In genomic region chr6:135728589-135728988, GRCh38 we compare ENCODE assay signal across 28 cellular contexts.
"Had no signal": no experiment of that assay in that cellular context is flagged by ENCODE, and none has a peak within 500 bp of the region (broad histone marks: within the 10 kb centered on the region; RNA-seq: fewer than 3 reads in every experiment).

No MANE protein-coding gene starts in this region.

- H3K4me3 ChIP-seq: body of pancreas, esophagus muscularis mucosa, gastroesophageal sphincter, heart right ventricle had no signal

- H3K27me3 ChIP-seq: body of pancreas, esophagus muscularis mucosa, foreskin keratinocyte, gastroesophageal sphincter, heart right ventricle had no signal

- ATAC-seq: activated naive CD4-positive, alpha-beta T cell treated with anti-CD3 and anti-CD28 coated beads, Interleukin-2, amount 50 U/mL, for 72 hours; activated T-cell treated with anti-CD3 and anti-CD28 coated beads, Interleukin-2, amount 50 U/mL, for 72 hours; body of pancreas; effector memory CD8-positive, alpha-beta T cell; foreskin keratinocyte; gastroesophageal sphincter; heart right ventricle; WTC11 had no signal

- H3K4me1 ChIP-seq: body of pancreas, esophagus muscularis mucosa, foreskin keratinocyte, gastroesophageal sphincter, heart right ventricle had no signal

- H3K27ac ChIP-seq: body of pancreas, esophagus muscularis mucosa, foreskin keratinocyte, gastroesophageal sphincter, heart right ventricle had no signal

- H3K36me3 ChIP-seq: esophagus muscularis mucosa, gastroesophageal sphincter, heart right ventricle had no signal

- DNase-seq: activated CD4-positive, alpha-beta memory T cell treated with anti-CD3 and anti-CD28 coated beads, Interleukin-2, amount 10 ng/mL, durations not matched to agents 7 days and 5 days; activated CD4-positive, alpha-beta T cell treated with anti-CD3 and anti-CD28 coated beads for 1 hour; activated CD4-positive, alpha-beta T cell treated with anti-CD3 and anti-CD28 coated beads for 4 hours; activated CD4-positive, alpha-beta T cell treated with anti-CD3 and anti-CD28 coated beads, Interleukin-2, amount 10 ng/mL, durations not matched to agents 7 days and 5 days; activated CD4-positive, alpha-beta T cell treated with anti-CD3 and anti-CD28 coated beads, Interleukin-2, amount 50 U/mL, for 4 hours; activated CD8-positive, alpha-beta memory T cell treated with anti-CD3 and anti-CD28 coated beads, Interleukin-2, amount 50 U/mL, for 48 hours; activated gamma-delta T cell; activated naive CD4-positive, alpha-beta T cell; activated naive CD4-positive, alpha-beta T cell treated with anti-CD3 and anti-CD28 coated beads, Interleukin-2, amount 10 ng/mL, durations not matched to agents 7 days and 5 days; activated naive CD8-positive, alpha-beta T cell treated with anti-CD3 and anti-CD28 coated beads, Interleukin-2, amount 10 ng/mL, durations not matched to agents 7 days and 5 days; activated T-cell treated with anti-CD3 and anti-CD28 coated beads for 4 hours; activated T-cell treated with anti-CD3 and anti-CD28 coated beads, Interleukin-2, amount 50 U/mL, for 24 hours; activated T-cell treated with anti-CD3 and anti-CD28 coated beads, Interleukin-2, amount 50 U/mL, for 72 hours; anterior cingulate cortex; body of pancreas; caudate nucleus; cortex of kidney; dermis blood vessel endothelial cell; effector CD4-positive, alpha-beta T cell; effector memory CD8-positive, alpha-beta T cell; erythroblast; foreskin keratinocyte; heart right ventricle; T-helper 2 cell had no signal
